Comparison of ENCODE assay signal across 8 cellular contexts in the genomic region with DNA sequence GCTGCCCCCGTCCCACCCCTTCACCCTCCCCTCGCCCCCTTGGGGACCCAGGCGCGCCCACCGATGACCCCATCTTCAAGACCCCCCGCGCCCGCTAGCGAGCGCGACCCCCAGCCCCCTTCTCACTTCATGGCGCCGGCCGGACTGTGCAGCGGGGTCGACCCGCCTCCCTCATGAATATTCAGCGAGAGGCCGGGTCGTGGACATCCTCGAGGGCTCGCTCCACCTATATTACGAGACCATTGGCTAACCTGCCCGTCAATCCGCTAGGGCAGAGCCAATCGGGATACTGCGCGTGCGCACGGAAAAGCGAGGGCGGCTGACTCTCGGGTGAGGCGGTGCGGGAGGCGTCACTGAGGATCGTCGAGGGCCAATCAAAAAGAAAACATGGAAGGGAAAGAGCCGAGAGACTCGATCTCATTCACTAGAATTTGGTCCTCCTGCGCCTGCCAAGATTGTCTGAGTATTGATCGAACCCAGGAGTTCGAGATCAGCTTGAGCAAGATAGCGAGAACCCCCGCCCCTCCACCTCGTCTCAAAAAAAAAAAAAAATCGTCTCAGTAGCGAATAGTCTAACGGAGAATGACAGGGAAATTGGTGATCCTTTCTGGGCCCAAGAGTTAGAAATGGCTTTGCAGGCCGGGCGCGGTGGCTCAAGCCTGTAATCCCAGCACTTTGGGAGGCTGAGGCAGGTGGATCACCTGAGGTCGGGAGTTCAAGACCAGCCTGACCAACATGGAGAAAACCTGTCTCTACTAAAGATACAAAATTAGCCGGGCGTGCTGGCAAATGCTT. TPM values are rescaled to one million over a fixed set of nuclear protein-coding genes. Genes with fewer than 3 reads are reported as not detected.
DNase-seq lines count a peak whose midpoint lies in the region; ATAC-seq and TF ChIP-seq lines count a peak whose summit lies in the region.

ERCC2 (minus strand) TSS at position 164 of the 795 bp plus-strand sequence; CDS start at position 131, 33 bp downstream.

- no peaks in the 10 kb centered on the region for H3K36me3 Mint-ChIP-seq in activated naive CD4-positive, alpha-beta T cell treated with anti-CD3 and anti-CD28 coated beads, Interleukin-2, amount 50 U/mL, for 72 hours

- H3K27ac ChIP-seq in thoracic aorta, result peak within 1 kb of the TSS; percentile 80 to 83

- H3K4me3 ChIP-seq in GM06990 (replicated peaks; ENCODE audit: low read depth, low read length), result peak within 1 kb of the TSS; percentile 88
- H3K4me3 ChIP-seq in thoracic aorta, result peak within 1 kb of the TSS; percentile 97

- peaks cover 2% of the 10 kb centered on the region for H3K36me3 ChIP-seq in GM06990 (ENCODE audit: control insufficient read depth, insufficient read depth, low read length)
- no peaks in the 10 kb centered on the region for H3K36me3 ChIP-seq in thoracic aorta

- H3K9me3 Mint-ChIP-seq in activated naive CD4-positive, alpha-beta T cell treated with anti-CD3 and anti-CD28 coated beads, Interleukin-2, amount 50 U/mL, for 72 hours, result no peaks in the 10 kb centered on the region

- TF ChIP-seq CTCF in GM06990 (IDR thresholded peaks at IDR 0.05; ENCODE audit: insufficient read depth, low read length, poor library complexity, severe bottlenecking) (no peak), omental fat pad (IDR thresholded peaks at IDR 0.05) (no peak), thoracic aorta (IDR thresholded peaks at IDR 0.05) (no peak)

- H3K27ac Mint-ChIP-seq in activated naive CD4-positive, alpha-beta T cell treated with anti-CD3 and anti-CD28 coated beads, Interleukin-2, amount 50 U/mL, for 72 hours, result peak within 1 kb of the TSS; percentile 94 to 95

- H3K4me1 ChIP-seq in thoracic aorta (ENCODE audit: control insufficient read depth in 1 of 2, low read depth in 2 of 2), result peaks cover 8 to 11% of the 10 kb centered on the region in 2 donors

- H3K27me3 ChIP-seq in GM06990 (replicated peaks; ENCODE audit: control insufficient read depth, insufficient read depth, low read length), result no peaks in the 10 kb centered on the region
- no peaks in the 10 kb centered on the region for H3K27me3 ChIP-seq in thoracic aorta (replicated peaks; ENCODE audit: insufficient read depth)

- ATAC-seq in HG02588 (IDR thresholded peaks at IDR 0.05; ENCODE audit: unreplicated experiment) (peak; percentile 95), omental fat pad (ENCODE audit: low FRiP score) (peak; percentile 98), thoracic aorta (ENCODE audit: insufficient number of reproducible peaks, low FRiP score, low read depth) (peak; percentile 97)
- ATAC-seq in activated naive CD4-positive, alpha-beta T cell treated with anti-CD3 and anti-CD28 coated beads, Interleukin-2, amount 50 U/mL, for 72 hours, result peak; percentile 99

- H3K9me3 ChIP-seq in thoracic aorta, result no peaks in the 10 kb centered on the region

- peak; percentile 96 for DNase-seq in GM06990 (ENCODE audit: extremely low read depth, insufficient read length)
- peak; percentile 95 for DNase-seq in NCI-H1092 treated with DMSO at 0.1 percent for 48 hours (lab: John Stamatoyannopoulos, UW)
- peak; percentile 63 for DNase-seq in SKM-1 (lab: John Stamatoyannopoulos, UW; ENCODE audit: unreplicated experiment)
- DNase-seq in activated naive CD4-positive, alpha-beta T cell treated with anti-CD3 and anti-CD28 coated beads, Interleukin-2, amount 50 U/mL, for 72 hours (ENCODE audit: low spot score in 2 of 2), result peak; percentile 100
- peak; percentile 99 for DNase-seq in glomerular visceral epithelial cell (ENCODE audit: extremely low spot score)
- peak; percentile 99 for DNase-seq in omental fat pad (ENCODE audit: low spot score)
- DNase-seq in thoracic aorta (ENCODE audit: low spot score), result peak; percentile 98

RNA-seq across cellular contexts. Expression of gene ERCC2, which starts in this region (rescaled TPM):
- 10 to 100 TPM; 26.3 to 27.1 TPM for total RNA-seq in activated naive CD4-positive, alpha-beta T cell treated with anti-CD3 and anti-CD28 coated beads, Interleukin-2, amount 50 U/mL, for 72 hours
- total RNA-seq in omental fat pad (10 to 100 TPM in 1 of 4 donors, 1 to 10 TPM in 3; 7.1 to 11.2 (median 8.4) TPM), thoracic aorta (10 to 100 TPM; 11.6 to 18.3 TPM)

Comparison
In these comparisons a context has a peak if more than half of its experiments do, and no peak if none do; other contexts are left out.
1. Peak in every context shown above with its lines: DNase-seq, ATAC-seq, H3K4me3 ChIP-seq and H3K27ac ChIP-seq.